In genomic region chr7:5596046-5596895, GRCh38 we compare ENCODE assay signal across 1 cellular context.
A peak's percentile ranks its signal among the peaks of the same experiment; 100 is the strongest.
TF ChIP-seq lines count a peak whose summit lies in the region.

No MANE protein-coding gene starts in this region.

TF ChIP-seq in K562, 482 proteins besides CTCF, POLR2A, EP300 and RAD21 (continued from another document):
- no peak for TF ChIP-seq ZBTB33 (CRISPR knock-in tag; IDR thresholded peaks at IDR 0.05)
- TF ChIP-seq ZNF316 (IDR thresholded peaks at IDR 0.05), result no peak
- TF ChIP-seq ZNF668 (CRISPR knock-in tag; IDR thresholded peaks at IDR 0.05), result 0 out of 2 replicates have a peak, but pooled peaks have one; percentile 23
- TF ChIP-seq PHF8 (IDR thresholded peaks at IDR 0.05; ENCODE audit: borderline replicate concordance, low read length), result no peak; the same call in 1 of the 2 replicates
- TF ChIP-seq ELK1 (CRISPR knock-in tag; IDR thresholded peaks at IDR 0.05), result no peak
- 0 out of 2 replicates have a peak, but pooled peaks have one; percentile 36 for TF ChIP-seq ZNF347 (CRISPR knock-in tag; IDR thresholded peaks at IDR 0.05; ENCODE audit: low read depth)
- TF ChIP-seq ZNF778 (CRISPR knock-in tag; IDR thresholded peaks at IDR 0.05), result no peak
- TF ChIP-seq CEBPZ (IDR thresholded peaks at IDR 0.05; ENCODE audit: borderline replicate concordance, low read depth, low read length), result no peak
- TF ChIP-seq STAT5B (CRISPR knock-in tag; IDR thresholded peaks at IDR 0.05), result no peak
- TF ChIP-seq ZNF318 (IDR thresholded peaks at IDR 0.05; ENCODE audit: borderline replicate concordance in 1 of 2, low read depth in 1 of 2), result no peak
- TF ChIP-seq HDAC8 (tag; IDR thresholded peaks at IDR 0.05), result no peak
- no peak for TF ChIP-seq ZKSCAN1 (IDR thresholded peaks at IDR 0.05; ENCODE audit: low read depth, low read length)
- peak in 1 of 2 experiments; percentile 3; a peak in 1 of 4 replicates for TF ChIP-seq TEAD1 (CRISPR knock-in tag; IDR thresholded peaks at IDR 0.05)
- no peak for TF ChIP-seq RBM15 (IDR thresholded peaks at IDR 0.05; ENCODE audit: insufficient read depth, low read length)
- TF ChIP-seq POLR2G (IDR thresholded peaks at IDR 0.05; ENCODE audit: low read depth, low read length), result peak; percentile 76
- no peak for TF ChIP-seq ZNF239 (CRISPR knock-in tag; IDR thresholded peaks at IDR 0.05)
- TF ChIP-seq SMAD2 (IDR thresholded peaks at IDR 0.05; ENCODE audit: low read depth, low read length), result no peak
- no peak for TF ChIP-seq U2AF2 (optimal IDR thresholded peaks at IDR 0.05; ENCODE audit: low read depth, low read length)
- no peak for TF ChIP-seq FOXJ2 (tag; IDR thresholded peaks at IDR 0.05)
- no peak for TF ChIP-seq NR1H2 (CRISPR knock-in tag; IDR thresholded peaks at IDR 0.05)
- TF ChIP-seq MAFK (IDR thresholded peaks at IDR 0.05; ENCODE audit: low read length), result no peak
- no peak for TF ChIP-seq PYGO2 (tag; IDR thresholded peaks at IDR 0.05)
- peak; percentile 96 for TF ChIP-seq ZBTB7A (IDR thresholded peaks at IDR 0.05; ENCODE audit: borderline replicate concordance, control insufficient read depth, low read depth, low read length)
- TF ChIP-seq L3MBTL2 (IDR thresholded peaks at IDR 0.05), result no peak
- 0 out of 2 replicates have a peak, but pooled peaks have one; percentile 39 for TF ChIP-seq ZNF740 (CRISPR knock-in tag; IDR thresholded peaks at IDR 0.05)
- no peak for TF ChIP-seq ZNF740 (tag; IDR thresholded peaks at IDR 0.05)
- no peak for TF ChIP-seq U2AF1 (optimal IDR thresholded peaks at IDR 0.05; ENCODE audit: low read depth, low read length)
- TF ChIP-seq IRF9 (tag; IDR thresholded peaks at IDR 0.05), result no peak
- no peak for TF ChIP-seq GTF2E2 (tag; IDR thresholded peaks at IDR 0.05)
- TF ChIP-seq ZNF23 (CRISPR knock-in tag; IDR thresholded peaks at IDR 0.05), result no peak
- no peak for TF ChIP-seq ZNF282 (CRISPR knock-in tag; IDR thresholded peaks at IDR 0.05)
- no peak for TF ChIP-seq KLF6 (CRISPR knock-in tag; IDR thresholded peaks at IDR 0.05; ENCODE audit: borderline replicate concordance)
- no peak for TF ChIP-seq OTX1 (CRISPR knock-in tag; IDR thresholded peaks at IDR 0.05)
- peak; percentile 71 for TF ChIP-seq ATF3 (IDR thresholded peaks at IDR 0.05)
- no peak for TF ChIP-seq ATF3 (CRISPR knock-in tag; conservative IDR thresholded peaks at IDR 0.05)
- no peak for TF ChIP-seq NEUROD1 (IDR thresholded peaks at IDR 0.05; ENCODE audit: borderline replicate concordance, low read depth, low read length, partially characterized antibody)
- TF ChIP-seq XRCC4 (IDR thresholded peaks at IDR 0.05; ENCODE audit: extremely low read depth, insufficient read depth, insufficient read length), result no peak
